Comparison of ENCODE assay signal across 9 cellular contexts in the genomic region with DNA sequence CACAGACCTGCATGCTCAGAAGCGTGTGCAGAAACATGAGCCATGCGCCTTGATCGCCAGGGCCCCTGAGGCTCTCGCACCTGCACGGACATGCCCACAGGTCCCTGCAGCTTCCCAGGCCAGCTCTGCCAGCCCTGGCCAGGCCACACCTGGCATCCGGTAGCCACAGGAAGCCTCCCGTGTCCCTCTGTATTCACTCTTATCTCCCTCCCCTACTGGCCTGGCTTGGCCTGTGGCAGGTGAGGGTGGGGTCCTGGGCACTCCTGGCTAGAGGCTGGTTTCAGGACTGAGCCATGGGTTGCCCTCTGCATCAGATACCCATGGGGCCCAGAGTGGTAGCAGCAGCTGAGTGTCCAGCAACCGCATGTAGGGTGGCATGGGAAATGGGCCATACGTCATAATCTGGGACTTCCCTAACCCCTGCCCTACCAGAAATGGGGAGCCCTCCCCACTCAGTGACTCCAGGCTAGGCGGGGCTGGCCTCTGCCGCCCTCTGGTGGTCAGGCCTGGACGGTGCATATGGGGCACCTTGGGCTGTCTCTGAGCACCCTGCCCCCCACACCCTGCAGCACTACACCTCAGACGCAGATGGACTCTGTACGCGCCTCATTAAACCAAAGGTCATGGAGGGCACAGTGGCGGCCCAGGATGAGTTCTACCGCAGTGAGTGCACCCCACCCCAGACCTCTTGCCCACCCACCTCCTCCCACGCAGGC. TPM values are rescaled to one million over a fixed set of nuclear protein-coding genes. Genes with fewer than 3 reads are reported as not detected.
DNase-seq lines count a peak whose midpoint lies in the region; ATAC-seq and TF ChIP-seq lines count a peak whose summit lies in the region.
"Had no signal": no experiment of that assay in that cellular context is flagged by ENCODE, and none has a peak within 500 bp of the region (broad histone marks: within the 10 kb centered on the region; RNA-seq: fewer than 3 reads in every experiment).

No MANE protein-coding gene starts in this region.

- H3K4me3 ChIP-seq in GM12875 (ENCODE audit: low read depth, low read length) (no peak overlapping the region), coronary artery (no peak overlapping the region), right lobe of liver (no peak overlapping the region)

- H3K27me3 ChIP-seq in right lobe of liver = no peaks in the 10 kb centered on the region

- H3K27ac ChIP-seq in coronary artery = peak overlapping the region in 1 of 2 donors; percentile 41
- peak overlapping the region; percentile 53 to 72 (median 67) for H3K27ac ChIP-seq in right lobe of liver

- WGBS in right lobe of liver (ENCODE audit: insufficient coverage, low coverage, low lambda C conversion rate, missing lambda C conversion rate) = no CpG with 5 or more reads among the region's 18 CpGs

- no peaks in the 10 kb centered on the region for H3K9me3 Mint-ChIP-seq in activated CD4-positive, alpha-beta T cell treated with anti-CD3 and anti-CD28 coated beads, Interleukin-2, amount 10 ng/mL, durations not matched to agents 7 days and 5 days

- H3K36me3 Mint-ChIP-seq in activated CD4-positive, alpha-beta T cell treated with anti-CD3 and anti-CD28 coated beads, Interleukin-2, amount 10 ng/mL, durations not matched to agents 7 days and 5 days (ENCODE audit: low read depth) = peaks cover 63% of the 10 kb centered on the region

- peaks cover 7 to 24% (median 15%) of the 10 kb centered on the region in 4 donors for H3K36me3 ChIP-seq in right lobe of liver

- peak; percentile 32 for TF ChIP-seq POLR2A in right lobe of liver (IDR thresholded peaks at IDR 0.05)

- intact Hi-C loops in right lobe of liver (cut with DNase I) = no loop called here

- TF ChIP-seq CTCF in GM12875 (IDR thresholded peaks at IDR 0.05; ENCODE audit: borderline replicate concordance, insufficient read depth, low read depth, low read length) = peak; percentile 98
- peak; percentile 88 for TF ChIP-seq CTCF in coronary artery (IDR thresholded peaks at IDR 0.05)
- TF ChIP-seq CTCF in right lobe of liver (IDR thresholded peaks at IDR 0.05) = peak; percentile 97 to 99 (median 98)

- ATAC-seq in HG02642 (IDR thresholded peaks at IDR 0.05; ENCODE audit: poor library complexity, unreplicated experiment) (peak; percentile 67), right lobe of liver (peak; percentile 80 to 89 (median 86))

- H3K4me1 ChIP-seq in right lobe of liver = peaks cover 0 to 55% (median 27%) of the 10 kb centered on the region in 4 donors

- peaks cover 55% of the 10 kb centered on the region for H3K4me1 Mint-ChIP-seq in activated CD4-positive, alpha-beta T cell treated with anti-CD3 and anti-CD28 coated beads, Interleukin-2, amount 10 ng/mL, durations not matched to agents 7 days and 5 days

- CTCF ChIA-PET in activated CD4-positive, alpha-beta T cell treated with anti-CD3 and anti-CD28 coated beads, Interleukin-2, amount 10 ng/mL, durations not matched to agents 7 days and 5 days (lab: Charles Lee) = interaction anchor here (0.6 to 27.7 kb wide), 15 partner anchors 8 to 425 kb away, joined by 3 to 930 read pairs (median 4); partner anchors contain the start of gene CSK

- H3K27ac Mint-ChIP-seq in activated CD4-positive, alpha-beta T cell treated with anti-CD3 and anti-CD28 coated beads, Interleukin-2, amount 10 ng/mL, durations not matched to agents 7 days and 5 days = peak overlapping the region; percentile 80

- peak; percentile 1 for DNase-seq in NCI-H2227 treated with DMSO at 0.1 percent for 48 hours (lab: John Stamatoyannopoulos, UW)
- peak; percentile 86 for DNase-seq in activated CD4-positive, alpha-beta T cell treated with anti-CD3 and anti-CD28 coated beads, Interleukin-2, amount 10 ng/mL, durations not matched to agents 7 days and 5 days
- DNase-seq in coronary artery (ENCODE audit: low spot score) = no peak
- peak; percentile 83 to 87 (median 87) for DNase-seq in right lobe of liver
- DNase-seq in stimulated activated CD8-positive, alpha-beta memory T cell treated with anti-CD3 and anti-CD28 coated beads, Interleukin-15, amount 100 ng/mL, for 24 hours (ENCODE audit: low read depth) = peak; percentile 77
- DNase-seq in cerebellar nuclear complex (lab: John Stamatoyannopoulos, UW) = no peak

- POLR2A ChIA-PET in activated CD4-positive, alpha-beta T cell treated with anti-CD3 and anti-CD28 coated beads, Interleukin-2, amount 10 ng/mL, durations not matched to agents 7 days and 5 days (lab: Charles Lee) = interaction anchor here (1.2 kb wide), 1 partner anchor 29 kb away, joined by 5 read pairs; no protein-coding TSS in a partner anchor

- H3K4me3 Mint-ChIP-seq in activated CD4-positive, alpha-beta T cell treated with anti-CD3 and anti-CD28 coated beads, Interleukin-2, amount 10 ng/mL, durations not matched to agents 7 days and 5 days = no peak overlapping the region

- H3K27me3 Mint-ChIP-seq in activated CD4-positive, alpha-beta T cell treated with anti-CD3 and anti-CD28 coated beads, Interleukin-2, amount 10 ng/mL, durations not matched to agents 7 days and 5 days = no peaks in the 10 kb centered on the region

- H3K9me3 ChIP-seq in right lobe of liver = no peaks in the 10 kb centered on the region

RNA-seq across cellular contexts. Expression of gene LMAN1L, which starts 12.6 kb away (rescaled TPM):
- under 1 TPM; 0.87 to 0.92 TPM for total RNA-seq in activated CD4-positive, alpha-beta T cell treated with anti-CD3 and anti-CD28 coated beads, Interleukin-2, amount 10 ng/mL, durations not matched to agents 7 days and 5 days
- total RNA-seq in right lobe of liver = not detected
- total RNA-seq: skeletal muscle tissue had no signal

RNA-seq across cellular contexts. Expression of gene CSK, which starts 18.1 kb away (rescaled TPM):
- 100 to 1,000 TPM; 315 to 348 TPM for total RNA-seq in activated CD4-positive, alpha-beta T cell treated with anti-CD3 and anti-CD28 coated beads, Interleukin-2, amount 10 ng/mL, durations not matched to agents 7 days and 5 days
- total RNA-seq in right lobe of liver = 10 to 100 TPM; 22.2 to 50.9 (median 32.7) TPM

RNA-seq across cellular contexts. Expression of gene CPLX3, which starts 26.4 kb away (rescaled TPM):
- under 1 TPM; 0.12 to 0.19 TPM for total RNA-seq in activated CD4-positive, alpha-beta T cell treated with anti-CD3 and anti-CD28 coated beads, Interleukin-2, amount 10 ng/mL, durations not matched to agents 7 days and 5 days
- not detected for total RNA-seq in right lobe of liver
- total RNA-seq: skeletal muscle tissue had no signal

RNA-seq across cellular contexts. Expression of gene ULK3, which starts 43.0 kb away (rescaled TPM):
- 10 to 100 TPM; 56.6 to 66.4 TPM for total RNA-seq in activated CD4-positive, alpha-beta T cell treated with anti-CD3 and anti-CD28 coated beads, Interleukin-2, amount 10 ng/mL, durations not matched to agents 7 days and 5 days
- 10 to 100 TPM; 19.7 to 25.1 (median 22.1) TPM for total RNA-seq in right lobe of liver

RNA-seq across cellular contexts. Expression of gene CYP1A2, which starts 51.4 kb away (rescaled TPM):
- not detected for total RNA-seq in activated CD4-positive, alpha-beta T cell treated with anti-CD3 and anti-CD28 coated beads, Interleukin-2, amount 10 ng/mL, durations not matched to agents 7 days and 5 days
- total RNA-seq in right lobe of liver = 100 to 1,000 TPM in 2 of 6 experiments, 10 to 100 TPM in 2, 1 to 10 TPM in 1, under 1 TPM in 1; 0.81 to 235 (median 65.0) TPM
- total RNA-seq: skeletal muscle tissue had no signal

Comparison
In these comparisons a context has a peak if more than half of its experiments do, and no peak if none do; other contexts are left out.
1. DNase-seq: peak in NCI-H2227 treated with DMSO at 0.1 percent for 48 hours (single experiment), activated CD4-positive, alpha-beta T cell treated with anti-CD3 and anti-CD28 coated beads, Interleukin-2, amount 10 ng/mL, durations not matched to agents 7 days and 5 days (single experiment), right lobe of liver (3 of 3) and stimulated activated CD8-positive, alpha-beta memory T cell treated with anti-CD3 and anti-CD28 coated beads, Interleukin-15, amount 100 ng/mL, for 24 hours (single experiment); none in coronary artery (single experiment) and cerebellar nuclear complex (0 of 2).
2. RNA of gene CSK, which starts 18.1 kb away (total RNA-seq): 315 to 348 TPM in activated CD4-positive, alpha-beta T cell treated with anti-CD3 and anti-CD28 coated beads, Interleukin-2, amount 10 ng/mL, durations not matched to agents 7 days and 5 days; 22.2 to 50.9 TPM in right lobe of liver; every median in the first group is over 4 times any median in the second.
3. Peak in every context shown above with its lines, with median percentiles within 50 percentile points of each other: CTCF ChIP-seq.